11 cellular contexts compared by ENCODE assay signal in genomic region chr12:57622293-57623245, GRCh38. TPM values are rescaled to one million over a fixed set of nuclear protein-coding genes. Genes with fewer than 3 reads are reported as not detected.
A peak's percentile ranks its signal among the peaks of the same experiment; 100 is the strongest.
DNase-seq lines count a peak whose midpoint lies in the region; ATAC-seq and TF ChIP-seq lines count a peak whose summit lies in the region.
"Had no signal": no experiment of that assay in that cellular context is flagged by ENCODE, and none has a peak within 500 bp of the region (broad histone marks: within the 10 kb centered on the region; RNA-seq: fewer than 3 reads in every experiment).

No MANE protein-coding gene starts in this region.

- H3K9me2 ChIP-seq in PC-9 (ENCODE audit: insufficient read depth), result no peaks in the 10 kb centered on the region
- H3K9me2 ChIP-seq: SK-N-SH had no signal

- peak overlapping the region; percentile 84 to 86 for H3K4me3 Mint-ChIP-seq in activated T-cell treated with anti-CD3 and anti-CD28 coated beads, Interleukin-2, amount 50 U/mL, for 72 hours
- H3K4me3 Mint-ChIP-seq in endothelial cell (ENCODE audit: unreplicated experiment), result peak overlapping the region; percentile 81
- H3K4me3 Mint-ChIP-seq in stimulated activated memory B cell treated with anti-CD40 and anti-IgM and Interleukin-4, amounts not matched to agents 10 μg/mL and 1 μg/mL and 100 μg/mL, for 72 hours, result peak overlapping the region; percentile 17

- no peak overlapping the region for H3K4me3 ChIP-seq in PC-9
- no peak overlapping the region for H3K4me3 ChIP-seq in stomach

- no peaks in the 10 kb centered on the region for H3K36me3 ChIP-seq in PC-9 (ENCODE audit: low read depth)
- peaks cover 0 to 21% (median 3%) of the 10 kb centered on the region in 4 donors for H3K36me3 ChIP-seq in stomach
- H3K36me3 ChIP-seq: uterus had no signal

- peaks cover 46% of the 10 kb centered on the region for H3K4me1 Mint-ChIP-seq in activated T-cell treated with anti-CD3 and anti-CD28 coated beads, Interleukin-2, amount 50 U/mL, for 72 hours (ENCODE audit: low read depth)
- peaks cover 38% of the 10 kb centered on the region for H3K4me1 Mint-ChIP-seq in endothelial cell (ENCODE audit: unreplicated experiment)
- peaks cover 48% of the 10 kb centered on the region for H3K4me1 Mint-ChIP-seq in stimulated activated memory B cell treated with anti-CD40 and anti-IgM and Interleukin-4, amounts not matched to agents 10 μg/mL and 1 μg/mL and 100 μg/mL, for 72 hours

- TF ChIP-seq CTCF in PC-9 (conservative IDR thresholded peaks at IDR 0.05) (0 out of 2 replicates have a peak, but pooled peaks have one; percentile 13), endothelial cell (IDR thresholded peaks at IDR 0.05; ENCODE audit: unreplicated experiment) (no peak), stomach (IDR thresholded peaks at IDR 0.05) (no peak)

- H3K27ac ChIP-seq in PC-9, result no peak overlapping the region
- no peak overlapping the region for H3K27ac ChIP-seq in stomach
- H3K27ac ChIP-seq: GM23248, uterus had no signal

- no peak for DNase-seq in activated T-cell treated with anti-CD3 and anti-CD28 coated beads, Interleukin-2, amount 50 U/mL, for 72 hours
- no peak for DNase-seq in activated T-cell treated with anti-CD3 and anti-CD28 coated beads for 4 hours
- no peak for DNase-seq in PC-9
- DNase-seq in endothelial cell (ENCODE audit: low spot score), result no peak
- DNase-seq in stomach, result no peak
- DNase-seq in COR-L47 (lab: John Stamatoyannopoulos, UW), result no peak

- H3K36me3 Mint-ChIP-seq in activated T-cell treated with anti-CD3 and anti-CD28 coated beads, Interleukin-2, amount 50 U/mL, for 72 hours (ENCODE audit: insufficient read depth in 2 of 2), result no peaks in the 10 kb centered on the region
- H3K36me3 Mint-ChIP-seq in endothelial cell (ENCODE audit: low read depth, unreplicated experiment), result peaks cover 21% of the 10 kb centered on the region
- no peaks in the 10 kb centered on the region for H3K36me3 Mint-ChIP-seq in stimulated activated memory B cell treated with anti-CD40 and anti-IgM and Interleukin-4, amounts not matched to agents 10 μg/mL and 1 μg/mL and 100 μg/mL, for 72 hours

- POLR2A ChIA-PET in PC-9 (lab: Charles Lee; ENCODE audit: unreplicated experiment), result no interaction called here

- CTCF ChIA-PET in PC-9 (lab: Charles Lee), result interaction anchor here (0.6 to 0.9 kb wide), 2 partner anchors 37 to 38 kb away, joined by 3 to 5 read pairs; no protein-coding TSS in a partner anchor

- H4K20me1 ChIP-seq in PC-9 (ENCODE audit: insufficient read depth), result no peaks in the 10 kb centered on the region

- intact Hi-C loops in PC-9 (cut with micrococcal nuclease; ENCODE audit: unreplicated experiment), result no loop called here
- intact Hi-C loops in stomach (cut with DNase I; ENCODE audit: low total_unique reads), result loop anchor here (5.0 kb wide), 1 partner anchor 40 kb away; no protein-coding TSS in a partner anchor

- H3K79me2 ChIP-seq in PC-9 (ENCODE audit: low read depth), result no peaks in the 10 kb centered on the region

- no peak overlapping the region for H3K27ac Mint-ChIP-seq in activated T-cell treated with anti-CD3 and anti-CD28 coated beads, Interleukin-2, amount 50 U/mL, for 72 hours
- H3K27ac Mint-ChIP-seq in endothelial cell (ENCODE audit: unreplicated experiment), result no peak overlapping the region
- no peak overlapping the region for H3K27ac Mint-ChIP-seq in stimulated activated memory B cell treated with anti-CD40 and anti-IgM and Interleukin-4, amounts not matched to agents 10 μg/mL and 1 μg/mL and 100 μg/mL, for 72 hours

- no peak for TF ChIP-seq EP300 in stomach (IDR thresholded peaks at IDR 0.05)

- H3F3A ChIP-seq in PC-9 (ENCODE audit: insufficient read depth, low read depth), result no peaks in the 10 kb centered on the region

- BruUV-seq in PC-9 (replicated peaks; lab: Mats Ljungman, UMichigan), result no TSS peak

- no peak for ATAC-seq in activated T-cell treated with anti-CD3 and anti-CD28 coated beads, Interleukin-2, amount 50 U/mL, for 72 hours (replicated peaks in 1 of 2)
- no peak for ATAC-seq in stimulated activated memory B cell treated with anti-CD40 and anti-IgM and Interleukin-4, amounts not matched to agents 10 μg/mL and 1 μg/mL and 100 μg/mL, for 72 hours
- no peak for ATAC-seq in GM19395 (IDR thresholded peaks at IDR 0.05; ENCODE audit: unreplicated experiment)

- H3K4me1 ChIP-seq in PC-9 (replicated peaks; ENCODE audit: insufficient read depth) (no peaks in the 10 kb centered on the region), stomach (peaks cover 15 to 35% (median 26%) of the 10 kb centered on the region in 4 donors)

- H3K27me3 ChIP-seq in PC-9 (ENCODE audit: insufficient read depth, low read depth), result peaks cover 68% of the 10 kb centered on the region
- H3K27me3 ChIP-seq in stomach, result peaks cover 3 to 100% (median 82%) of the 10 kb centered on the region in 3 donors
- H3K27me3 ChIP-seq: uterus had no signal

- H2AFZ ChIP-seq in PC-9, result no peak overlapping the region

- no peaks in the 10 kb centered on the region for H3K9me3 Mint-ChIP-seq in activated T-cell treated with anti-CD3 and anti-CD28 coated beads, Interleukin-2, amount 50 U/mL, for 72 hours
- no peaks in the 10 kb centered on the region for H3K9me3 Mint-ChIP-seq in endothelial cell (ENCODE audit: unreplicated experiment)
- H3K9me3 Mint-ChIP-seq in stimulated activated memory B cell treated with anti-CD40 and anti-IgM and Interleukin-4, amounts not matched to agents 10 μg/mL and 1 μg/mL and 100 μg/mL, for 72 hours, result no peaks in the 10 kb centered on the region

- WGBS in stomach, 5 donors, result 63 to 76% (median 67%) methylated on average over 9 of the region's 9 CpGs

- TF ChIP-seq POLR2A in stomach (IDR thresholded peaks at IDR 0.05), result no peak

- peaks cover 92% of the 10 kb centered on the region for H3K27me3 Mint-ChIP-seq in activated T-cell treated with anti-CD3 and anti-CD28 coated beads, Interleukin-2, amount 50 U/mL, for 72 hours (ENCODE audit: low read depth)
- H3K27me3 Mint-ChIP-seq in endothelial cell (ENCODE audit: unreplicated experiment), result peaks cover 62% of the 10 kb centered on the region
- peaks cover 97% of the 10 kb centered on the region for H3K27me3 Mint-ChIP-seq in stimulated activated memory B cell treated with anti-CD40 and anti-IgM and Interleukin-4, amounts not matched to agents 10 μg/mL and 1 μg/mL and 100 μg/mL, for 72 hours

- H3K9me3 ChIP-seq in PC-9 (ENCODE audit: insufficient read depth, low read depth), result no peaks in the 10 kb centered on the region
- H3K9me3 ChIP-seq in stomach, result no peaks in the 10 kb centered on the region
- H3K9me3 ChIP-seq: SK-N-SH, uterus had no signal

- no peak overlapping the region for H3K4me2 ChIP-seq in PC-9

RNA-seq across cellular contexts. Expression of gene B4GALNT1, which starts 10.4 kb away (rescaled TPM):
- 1 to 10 TPM; 2.5 to 3.8 TPM for total RNA-seq in activated T-cell treated with anti-CD3 and anti-CD28 coated beads, Interleukin-2, amount 50 U/mL, for 72 hours
- total RNA-seq in PC-9 (2021) (15.0 and 17.9 TPM in 2 replicates), endothelial cell (ENCODE audit: unreplicated experiment) (1.3 TPM), stomach (1 to 10 TPM in 1 of 5 donors, not detected in 4; 1.1 TPM)
- polyA plus RNA-seq in stomach, result under 1 TPM; 0.31 to 0.75 (median 0.60) TPM

RNA-seq across cellular contexts. Expression of gene ARHGEF25, which starts 11.3 kb away (rescaled TPM):
- total RNA-seq in activated T-cell treated with anti-CD3 and anti-CD28 coated beads, Interleukin-2, amount 50 U/mL, for 72 hours, result 1 to 10 TPM; 2.8 to 5.3 TPM
- total RNA-seq in PC-9 (2021) (12.9 and 18.8 TPM in 2 replicates), endothelial cell (ENCODE audit: unreplicated experiment) (20.0 TPM), stomach (100 to 1,000 TPM in 1 of 5 donors, 10 to 100 TPM in 4; 18.7 to 220 (median 31.8) TPM)
- polyA plus RNA-seq in stomach, result 10 to 100 TPM; 22.5 to 48.4 (median 24.8) TPM

RNA-seq across cellular contexts. Expression of gene DTX3, which starts 17.9 kb away (rescaled TPM):
- total RNA-seq in activated T-cell treated with anti-CD3 and anti-CD28 coated beads, Interleukin-2, amount 50 U/mL, for 72 hours, result 10 to 100 TPM; 44.3 to 52.7 TPM
- 16.2 and 18.1 TPM in 2 replicates for total RNA-seq in PC-9 (2021)
- 43.7 TPM for total RNA-seq in endothelial cell (ENCODE audit: unreplicated experiment)
- 10 to 100 TPM in 3 of 5 donors, 1 to 10 TPM in 2; 5.2 to 49.6 (median 14.3) TPM for total RNA-seq in stomach
- 10 to 100 TPM; 14.6 to 26.9 (median 17.1) TPM for polyA plus RNA-seq in stomach

RNA-seq across cellular contexts. Expression of gene PIP4K2C, which starts 31.6 kb away (rescaled TPM):
- total RNA-seq in activated T-cell treated with anti-CD3 and anti-CD28 coated beads, Interleukin-2, amount 50 U/mL, for 72 hours, result 10 to 100 TPM; 21.3 to 23.1 TPM
- total RNA-seq in PC-9 (2021) (47.7 and 48.7 TPM in 2 replicates), endothelial cell (ENCODE audit: unreplicated experiment) (18.5 TPM), stomach (100 to 1,000 TPM in 1 of 5 donors, 10 to 100 TPM in 4; 15.9 to 116 (median 46.1) TPM)
- polyA plus RNA-seq in stomach, result 10 to 100 TPM; 14.1 to 39.7 (median 20.1) TPM

Comparison
In these comparisons a context has a peak if more than half of its experiments do, and no peak if none do; other contexts are left out.
1. H3K4me3 Mint-ChIP-seq: peak in every context shown above with its lines; median percentile 85 in activated T-cell treated with anti-CD3 and anti-CD28 coated beads, Interleukin-2, amount 50 U/mL, for 72 hours; 81 in endothelial cell; 17 in stimulated activated memory B cell treated with anti-CD40 and anti-IgM and Interleukin-4, amounts not matched to agents 10 μg/mL and 1 μg/mL and 100 μg/mL, for 72 hours.